In genomic region chr9:93207326-93207814, GRCh38 we compare ENCODE assay signal across 10 cellular contexts. TPM values are rescaled to one million over a fixed set of nuclear protein-coding genes. Genes with fewer than 3 reads are reported as not detected.
A peak's percentile ranks its signal among the peaks of the same experiment; 100 is the strongest.
DNase-seq lines count a peak whose midpoint lies in the region; ATAC-seq and TF ChIP-seq lines count a peak whose summit lies in the region.
"Had no signal": no experiment of that assay in that cellular context is flagged by ENCODE, and none has a peak within 500 bp of the region (broad histone marks: within the 10 kb centered on the region; RNA-seq: fewer than 3 reads in every experiment).

No MANE protein-coding gene starts in this region.

- H3K36me3 ChIP-seq in esophagus squamous epithelium: no peaks in the 10 kb centered on the region

- H3K4me1 ChIP-seq in esophagus squamous epithelium: peaks cover 12 to 49% (median 14%) of the 10 kb centered on the region in 3 donors

- H3K4me3 ChIP-seq in esophagus squamous epithelium: peak overlapping the region in 1 of 4 donors; percentile 32

- no peak for TF ChIP-seq CTCF in esophagus squamous epithelium (IDR thresholded peaks at IDR 0.05)

- H3K27ac ChIP-seq in esophagus squamous epithelium: peak overlapping the region in 3 of 4 donors; percentile 42 to 69 (median 64)

- no peak for ATAC-seq in GM21367 (IDR thresholded peaks at IDR 0.05; ENCODE audit: unreplicated experiment)

- intact Hi-C loops in esophagus squamous epithelium (cut with DNase I): no loop called here

- DNase-seq in DMS 273 (lab: John Stamatoyannopoulos, UW; ENCODE audit: unreplicated experiment) (peak; percentile 88), NCI-H345 treated with DMSO at 0.1 percent for 48 hours (lab: John Stamatoyannopoulos, UW; ENCODE audit: unreplicated experiment) (peak; percentile 17), esophagus squamous epithelium (lab: John Stamatoyannopoulos, UW) (no peak), occipital lobe (lab: John Stamatoyannopoulos, UW) (peak; percentile 52), retina (no peak)
- DNase-seq in activated CD4-positive, CD25-positive, alpha-beta regulatory T cell treated with anti-CD3 and anti-CD28 coated beads, Interleukin-2, amount 50 U/mL, for 72 hours: no peak
- no peak for DNase-seq in activated CD8-positive, alpha-beta memory T cell treated with anti-CD3 and anti-CD28 coated beads, Interleukin-2, amount 50 U/mL, for 48 hours
- DNase-seq: activated naive CD4-positive, alpha-beta T cell had no signal

- no peaks in the 10 kb centered on the region for H3K27me3 ChIP-seq in esophagus squamous epithelium

- no peak for TF ChIP-seq POLR2A in esophagus squamous epithelium (IDR thresholded peaks at IDR 0.05)

- 43% methylated on average over 6 of the region's 9 CpGs; no CpG with 5 or more reads in 1 of the 2 donors for WGBS in esophagus squamous epithelium, 2 donors

- no peaks in the 10 kb centered on the region for H3K9me3 ChIP-seq in esophagus squamous epithelium

RNA-seq across cellular contexts. Expression of gene WNK2, which starts 23.4 kb away (rescaled TPM):
- 1 to 10 TPM in 3 of 4 donors, under 1 TPM in 1; 0.40 to 8.8 (median 5.2) TPM for total RNA-seq in esophagus squamous epithelium
- total RNA-seq in occipital lobe: 16.4 TPM
- total RNA-seq: HT1080 had no signal

Comparison
In these comparisons a context has a peak if more than half of its experiments do, and no peak if none do; other contexts are left out.
1. DNase-seq: peak in DMS 273 (single experiment), NCI-H345 treated with DMSO at 0.1 percent for 48 hours (single experiment) and occipital lobe (single experiment); none in esophagus squamous epithelium (single experiment), activated CD4-positive, CD25-positive, alpha-beta regulatory T cell treated with anti-CD3 and anti-CD28 coated beads, Interleukin-2, amount 50 U/mL, for 72 hours (single experiment), retina (single experiment) and activated CD8-positive, alpha-beta memory T cell treated with anti-CD3 and anti-CD28 coated beads, Interleukin-2, amount 50 U/mL, for 48 hours (single experiment).